Comparison of ENCODE assay signal across 14 cellular contexts in the genomic region with DNA sequence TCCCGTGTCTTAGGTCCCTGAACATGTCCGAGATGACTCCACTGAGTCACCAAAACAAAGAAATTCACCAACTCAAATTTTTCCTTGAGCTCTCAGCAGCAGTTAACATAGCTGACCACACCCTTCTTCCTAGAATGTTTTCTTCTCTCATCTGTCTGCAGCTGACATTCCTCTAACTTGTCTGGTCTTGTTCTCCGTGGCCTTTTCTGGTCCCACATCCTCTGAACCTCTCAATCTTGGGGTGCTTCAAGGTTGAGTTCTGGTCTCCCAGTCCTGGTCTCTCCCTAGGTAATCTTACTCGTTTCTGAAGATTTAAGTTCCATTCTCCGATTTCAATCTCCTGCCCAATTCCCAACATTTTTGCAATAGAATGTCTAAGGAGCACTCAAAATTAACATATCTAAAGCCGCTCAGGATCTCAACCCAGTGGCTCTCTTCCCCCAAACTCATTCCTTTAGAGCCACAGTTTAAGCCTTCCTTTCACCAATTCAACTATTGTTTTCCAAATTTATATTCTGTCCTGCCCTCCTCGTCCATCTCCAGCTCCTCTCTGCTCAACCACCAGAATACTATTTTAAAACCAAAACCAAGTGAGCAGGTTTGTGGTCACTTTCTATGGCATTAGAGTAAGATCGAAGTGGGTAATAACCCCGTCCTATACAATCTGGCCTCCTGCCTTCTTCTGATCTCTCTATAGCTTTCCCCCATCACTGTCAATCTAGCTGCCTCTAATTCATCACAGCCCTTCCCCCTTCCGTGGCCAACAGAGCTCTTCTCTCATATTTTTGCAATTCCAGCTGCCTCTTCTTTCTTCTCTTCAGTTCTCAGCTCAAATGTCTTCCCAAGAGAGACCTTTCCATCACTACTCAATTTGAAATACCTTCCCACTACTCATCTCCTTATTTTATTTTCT.
DNase-seq lines count a peak whose midpoint lies in the region; ATAC-seq lines count a peak whose summit lies in the region.
"Had no signal": no experiment of that assay in that cellular context is flagged by ENCODE, and none has a peak within 500 bp of the region (broad histone marks: within the 10 kb centered on the region; RNA-seq: fewer than 3 reads in every experiment).

No MANE protein-coding gene starts in this region.

- H3K27me3 ChIP-seq in HAP-1 (ENCODE audit: low read depth): no peaks in the 10 kb centered on the region
- H3K27me3 ChIP-seq in iPS DF 6.9 (ENCODE audit: control insufficient read depth, insufficient read depth, low read length): no peaks in the 10 kb centered on the region; the same call in 1 of the 2 replicates

- in situ Hi-C loops in HAP-1 (cut with MboI; ENCODE audit: low sequenced_read_pairs): no loop called here

- WGBS in iPS DF 6.9 (ENCODE audit: insufficient coverage, insufficient read length): no CpG with 5 or more reads among the region's 10 CpGs

- peak overlapping the region; percentile 16 for H3K4me3 ChIP-seq in HAP-1
- peak overlapping the region; percentile 31; the same call in 1 of the 2 replicates for H3K4me3 ChIP-seq in iPS DF 6.9 (ENCODE audit: low read length)
- H3K4me3 ChIP-seq: skin epidermis had no signal

- peak; percentile 64 to 97 for DNase-seq in HAP-1 (ENCODE audit: low spot score in 2 of 2)
- DNase-seq in astrocyte of the hippocampus (ENCODE audit: low read depth, low spot score): peak; percentile 3
- peak; percentile 80 for DNase-seq in iPS DF 6.9 (ENCODE audit: low read depth, low spot score)
- no peak for DNase-seq in Kasumi-1 (lab: John Stamatoyannopoulos, UW)
- no peak for DNase-seq in activated naive CD4-positive, alpha-beta T cell (lab: John Stamatoyannopoulos, UW)
- no peak for DNase-seq in amniotic stem cell (lab: John Stamatoyannopoulos, UW)
- DNase-seq: Calu3, cortex of kidney, NCI-H2171, substantia nigra had no signal

- H3K4me1 ChIP-seq in HAP-1: peaks cover 36% of the 10 kb centered on the region
- peaks cover 3% of the 10 kb centered on the region; the same call in 1 of the 2 replicates for H3K4me1 ChIP-seq in iPS DF 6.9 (ENCODE audit: control insufficient read depth, insufficient read depth, low read length)

- no peaks in the 10 kb centered on the region; the same call in 1 of the 2 replicates for H3K9me3 ChIP-seq in HAP-1
- no peaks in the 10 kb centered on the region for H3K9me3 ChIP-seq in iPS DF 6.9 (ENCODE audit: control insufficient read depth, insufficient read depth, low read length)

- no peak for ATAC-seq in HG02884 (IDR thresholded peaks at IDR 0.05; ENCODE audit: unreplicated experiment)
- ATAC-seq: SK-N-SH treated with all-trans-retinoic acid at 6 μM for 48 hours had no signal

- peak overlapping the region; percentile 97 for H3K27ac ChIP-seq in iPS DF 6.9 (ENCODE audit: low read length)
- H3K27ac ChIP-seq: VCaP had no signal

- H3K36me3 ChIP-seq in HAP-1 (replicated peaks) (peaks cover 12% of the 10 kb centered on the region), iPS DF 6.9 (ENCODE audit: control insufficient read depth, insufficient read depth, low read length) (peaks cover 8% of the 10 kb centered on the region; the same call in 1 of the 2 replicates)

Comparison
In these comparisons a context has a peak if more than half of its experiments do, and no peak if none do; other contexts are left out.
1. DNase-seq: peak in HAP-1 (2 of 2), astrocyte of the hippocampus (single experiment) and iPS DF 6.9 (single experiment); none in Kasumi-1 (0 of 2), activated naive CD4-positive, alpha-beta T cell (0 of 4) and amniotic stem cell (single experiment).